In the genomic region with DNA sequence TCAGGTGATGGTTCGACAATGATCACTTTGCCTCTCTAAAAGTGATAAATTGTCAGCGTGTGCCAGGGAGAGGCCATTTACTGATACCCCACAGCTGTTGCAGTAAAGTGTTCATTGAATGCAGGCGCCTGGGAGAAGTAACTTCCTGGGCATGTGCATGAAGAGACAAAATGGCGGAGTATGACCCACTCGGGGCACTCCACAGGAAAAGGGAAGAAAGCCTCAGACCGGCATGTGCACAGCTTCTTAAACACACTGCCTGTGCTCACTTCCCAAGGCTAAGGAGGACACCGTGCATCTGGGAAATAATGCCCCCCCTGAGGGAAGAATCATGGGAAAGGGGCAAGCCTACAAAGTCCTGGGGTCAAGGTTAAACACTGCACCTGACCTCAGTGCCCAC, we compare ENCODE assay signal across 23 cellular contexts.
DNase-seq lines count a peak whose midpoint lies in the region; ATAC-seq and TF ChIP-seq lines count a peak whose summit lies in the region.
"Had no signal": no experiment of that assay in that cellular context is flagged by ENCODE, and none has a peak within 500 bp of the region (broad histone marks: within the 10 kb centered on the region; RNA-seq: fewer than 3 reads in every experiment).

No MANE protein-coding gene starts in this region.

- H2BK15ac ChIP-seq in H9 (ENCODE audit: low read depth, low read length), result no peak overlapping the region

- H3K27me3 ChIP-seq in BLaER1 (no peaks in the 10 kb centered on the region), OCI-LY3 (ENCODE audit: low read depth, low read length) (no peaks in the 10 kb centered on the region), H9 (ENCODE audit: insufficient read depth, low read length) (no peaks in the 10 kb centered on the region)
- H3K27me3 ChIP-seq: heart left ventricle had no signal

- H4K5ac ChIP-seq in H9 (ENCODE audit: insufficient read length, low read depth, low read length), result no peak overlapping the region

- TF ChIP-seq CTCF in OCI-LY3 (IDR thresholded peaks at IDR 0.05; ENCODE audit: low read depth, low read length) (no peak), H9 (conservative IDR thresholded peaks at IDR 0.05) (no peak)

- ATAC-seq in GM18868 (IDR thresholded peaks at IDR 0.05; ENCODE audit: unreplicated experiment), result peak; percentile 18
- no peak for ATAC-seq in GM18858 (IDR thresholded peaks at IDR 0.05; ENCODE audit: unreplicated experiment)
- no peak for ATAC-seq in HG02938 (IDR thresholded peaks at IDR 0.05; ENCODE audit: unreplicated experiment)
- ATAC-seq: activated CD4-positive, CD25-positive, alpha-beta regulatory T cell treated with anti-CD3 and anti-CD28 coated beads, Interleukin-2, amount 50 U/mL, for 24 hours; activated CD8-positive, alpha-beta T cell treated with anti-CD3 and anti-CD28 coated beads, Interleukin-2, amount 10 ng/mL, durations not matched to agents 7 days and 5 days; heart left ventricle; sciatic nerve had no signal

- no peak overlapping the region; the same call in 1 of the 2 replicates for H2AFZ ChIP-seq in OCI-LY3 (ENCODE audit: low read depth, low read length)
- H2AFZ ChIP-seq in H9 (ENCODE audit: low read length), result no peak overlapping the region

- no peak overlapping the region for H3K56ac ChIP-seq in H9 (ENCODE audit: insufficient read length, low read depth, low read length)

- H4K91ac ChIP-seq in H9 (ENCODE audit: insufficient read length, low read depth, low read length), result no peak overlapping the region

- WGBS in H9 (ENCODE audit: extremely low coverage, insufficient read length, low lambda C conversion rate), result no CpG with 5 or more reads among the region's 7 CpGs

- no peak overlapping the region for H3K4ac ChIP-seq in H9 (ENCODE audit: low read depth, low read length)

- no peaks in the 10 kb centered on the region for H4K20me1 ChIP-seq in BLaER1
- no peaks in the 10 kb centered on the region for H4K20me1 ChIP-seq in OCI-LY3 (ENCODE audit: insufficient read depth, low read length)
- no peaks in the 10 kb centered on the region for H4K20me1 ChIP-seq in H9 (ENCODE audit: control insufficient read depth, insufficient read depth, insufficient read length)

- H3K9me3 Mint-ChIP-seq in H9, result no peaks in the 10 kb centered on the region
- H3K9me3 Mint-ChIP-seq: dendritic cell treated with granulocyte-macrophage colony-stimulating factor and Interleukin-4, amounts not matched to agents 40 ng/mL and 50 ng/mL, for 4 days had no signal

- no peak overlapping the region for H3K23ac ChIP-seq in H9 (ENCODE audit: insufficient read length, low read depth, low read length)

- H3K14ac ChIP-seq in H9 (ENCODE audit: insufficient read depth, low read length), result no peak overlapping the region

- no peak overlapping the region for H3K4me3 Mint-ChIP-seq in H9
- H3K4me3 Mint-ChIP-seq: activated CD8-positive, alpha-beta T cell treated with anti-CD3 and anti-CD28 coated beads, Interleukin-2, amount 10 ng/mL, durations not matched to agents 7 days and 5 days; activated T-cell treated with anti-CD3 and anti-CD28 coated beads, Interleukin-2, amount 50 U/mL, for 24 hours; dendritic cell treated with granulocyte-macrophage colony-stimulating factor and Interleukin-4, amounts not matched to agents 40 ng/mL and 50 ng/mL, for 4 days; nephron progenitor cell had no signal

- H3K4me1 ChIP-seq in BLaER1 (peaks cover 11% of the 10 kb centered on the region), OCI-LY3 (ENCODE audit: low read length) (peaks cover 55% of the 10 kb centered on the region), H9 (ENCODE audit: insufficient read depth, low read length) (no peaks in the 10 kb centered on the region)

- H3K4me2 ChIP-seq in BLaER1 (0 out of 2 replicates have a peak overlapping the region, but pooled peaks have one; percentile 4), OCI-LY3 (ENCODE audit: low read length) (peak overlapping the region; percentile 73), H9 (ENCODE audit: insufficient read depth, insufficient read length, low read length) (no peak overlapping the region)

- H3K27me3 Mint-ChIP-seq in H9 (ENCODE audit: low read depth), result no peaks in the 10 kb centered on the region
- H3K27me3 Mint-ChIP-seq: dendritic cell treated with granulocyte-macrophage colony-stimulating factor and Interleukin-4, amounts not matched to agents 40 ng/mL and 50 ng/mL, for 4 days had no signal

- H3K36me3 Mint-ChIP-seq in H9 (ENCODE audit: insufficient read depth in 1 of 3, low read depth in 3 of 3), result peaks cover 0 to under 1% (median 0%) of the 10 kb centered on the region in 3 experiments; a peak in 1 of 7 replicates

- H3K23me2 ChIP-seq in H9 (ENCODE audit: insufficient read length, low read depth, low read length, poor library complexity, severe bottlenecking), result no peaks in the 10 kb centered on the region

- H3K79me2 ChIP-seq in OCI-LY3 (ENCODE audit: low read length) (no peaks in the 10 kb centered on the region), H9 (ENCODE audit: insufficient read depth, low read length) (no peaks in the 10 kb centered on the region)

- H3K18ac ChIP-seq in H9 (ENCODE audit: insufficient read length, low read depth, low read length), result no peak overlapping the region

- no peak overlapping the region for H3T11ph ChIP-seq in H9 (ENCODE audit: low read length)

- H2BK120ac ChIP-seq in H9 (ENCODE audit: low read depth, low read length, poor library complexity, severe bottlenecking), result no peak overlapping the region

- H2BK20ac ChIP-seq in H9 (ENCODE audit: low read depth, low read length, poor library complexity, severe bottlenecking), result no peak overlapping the region

- H3K9me3 ChIP-seq in BLaER1 (no peaks in the 10 kb centered on the region), OCI-LY3 (ENCODE audit: insufficient read depth, low read length) (no peaks in the 10 kb centered on the region), H9 (ENCODE audit: control insufficient read depth, low read depth, low read length) (no peaks in the 10 kb centered on the region)
- H3K9me3 ChIP-seq: left ventricle myocardium inferior had no signal

- H3K4me1 Mint-ChIP-seq in H9, result peaks cover 8 to 14% of the 10 kb centered on the region in 2 experiments
- H3K4me1 Mint-ChIP-seq: nephron progenitor cell had no signal

- no peak overlapping the region for H3K9ac ChIP-seq in BLaER1
- peak overlapping the region; percentile 20; the same call in 1 of the 2 replicates for H3K9ac ChIP-seq in OCI-LY3 (ENCODE audit: low read length)
- H3K9ac ChIP-seq in H9 (ENCODE audit: extremely low read depth, insufficient read length, low read length), result no peak overlapping the region

- H3K27ac ChIP-seq in BLaER1 (no peak overlapping the region), OCI-LY3 (ENCODE audit: low read length) (peak overlapping the region; percentile 63; the same call in 1 of the 2 replicates), H9 (ENCODE audit: insufficient read length, low read depth, low read length) (no peak overlapping the region)
- H3K27ac ChIP-seq: heart left ventricle, left ventricle myocardium inferior had no signal

- DNase-seq in NCI-H1105 (lab: John Stamatoyannopoulos, UW) (peak; percentile 80), H9 (no peak), COR-L47 (lab: John Stamatoyannopoulos, UW) (no peak)
- DNase-seq: activated CD8-positive, alpha-beta T cell treated with anti-CD3 and anti-CD28 coated beads, Interleukin-2, amount 10 ng/mL, durations not matched to agents 7 days and 5 days; activated naive CD4-positive, alpha-beta T cell treated with Interleukin-2 at 50 U/mL for 16 hours; activated T-cell treated with anti-CD3 and anti-CD28 coated beads, Interleukin-2, amount 50 U/mL, for 24 hours; amniotic stem cell; C1 segment of cervical spinal cord; GF-D8; heart left ventricle; left ventricle myocardium inferior; NCI-H1048; nephron progenitor cell; stimulated activated CD4-positive, alpha-beta T cell treated with anti-CD3 and anti-CD28 coated beads, Interleukin-15, amount 100 ng/mL, for 24 hours; T1000 had no signal

- H3K27ac Mint-ChIP-seq in H9, result no peak overlapping the region
- H3K27ac Mint-ChIP-seq: activated CD8-positive, alpha-beta T cell treated with anti-CD3 and anti-CD28 coated beads, Interleukin-2, amount 10 ng/mL, durations not matched to agents 7 days and 5 days; activated T-cell treated with anti-CD3 and anti-CD28 coated beads, Interleukin-2, amount 50 U/mL, for 24 hours; dendritic cell treated with granulocyte-macrophage colony-stimulating factor and Interleukin-4, amounts not matched to agents 40 ng/mL and 50 ng/mL, for 4 days; nephron progenitor cell had no signal

- no peak overlapping the region for H2BK5ac ChIP-seq in H9 (ENCODE audit: insufficient read length, low read length)

- no peak overlapping the region for H2AK5ac ChIP-seq in H9 (ENCODE audit: insufficient read length, low read length)

- no peak overlapping the region for H2BK12ac ChIP-seq in H9 (ENCODE audit: insufficient read length, low read depth, low read length)

- H3K79me1 ChIP-seq in H9 (ENCODE audit: insufficient read depth, low read depth, low read length, poor library complexity, severe bottlenecking), result no peaks in the 10 kb centered on the region

- H3K4me3 ChIP-seq in BLaER1 (no peak overlapping the region), OCI-LY3 (ENCODE audit: low read length) (peak overlapping the region; percentile 52; the same call in 1 of the 2 replicates)
- H3K4me3 ChIP-seq: heart left ventricle, left ventricle myocardium inferior had no signal

- H4K8ac ChIP-seq in H9 (replicated peaks; ENCODE audit: insufficient read length, low read depth, low read length), result no peak overlapping the region

- H3K36me3 ChIP-seq in BLaER1 (no peaks in the 10 kb centered on the region), OCI-LY3 (replicated peaks; ENCODE audit: low read depth, low read length) (no peaks in the 10 kb centered on the region)
- H3K36me3 ChIP-seq: heart left ventricle, left ventricle myocardium inferior had no signal
